ENCODE assay signal across 1 cellular context in genomic region chr9:127858041-127858512, GRCh38.
TF ChIP-seq lines count a peak whose summit lies in the region.

No MANE protein-coding gene starts in this region.

TF ChIP-seq in IMR-90, 13 proteins besides CTCF, POLR2A, EP300 and RAD21:
- TF ChIP-seq SMC3 (IDR thresholded peaks at IDR 0.05; ENCODE audit: low read depth, low read length) (no peak), MXI1 (IDR thresholded peaks at IDR 0.05; ENCODE audit: borderline replicate concordance, low read depth, low read length) (no peak), RCOR1 (IDR thresholded peaks at IDR 0.05; ENCODE audit: insufficient replicate concordance, low read length) (no peak), USF2 (IDR thresholded peaks at IDR 0.05; ENCODE audit: low read depth, low read length) (no peak), FOS (IDR thresholded peaks at IDR 0.05; ENCODE audit: low read depth, low read length) (no peak), NFE2L2 (IDR thresholded peaks at IDR 0.05; ENCODE audit: low read depth, low read length) (no peak), MAFK (IDR thresholded peaks at IDR 0.05; ENCODE audit: low read depth, low read length) (no peak), CEBPB (IDR thresholded peaks at IDR 0.05; ENCODE audit: low read depth, low read length) (no peak), RFX5 (IDR thresholded peaks at IDR 0.05; ENCODE audit: low read depth, low read length) (no peak), MAZ (IDR thresholded peaks at IDR 0.05; ENCODE audit: borderline replicate concordance, low read depth, low read length) (no peak), ELK1 (IDR thresholded peaks at IDR 0.05; ENCODE audit: borderline replicate concordance, low read depth, low read length) (no peak), CHD1 (IDR thresholded peaks at IDR 0.05; ENCODE audit: low read depth, low read length) (no peak), BHLHE40 (IDR thresholded peaks at IDR 0.05; ENCODE audit: low read depth, low read length) (no peak)
TF ChIP-seq in IMR-90: peak in this region for 0.
